10 cellular contexts compared by ENCODE assay signal in genomic region chr2:8540552-8541055, GRCh38.
DNase-seq lines count a peak whose midpoint lies in the region; ATAC-seq and TF ChIP-seq lines count a peak whose summit lies in the region.
"Had no signal": no experiment of that assay in that cellular context is flagged by ENCODE, and none has a peak within 500 bp of the region (broad histone marks: within the 10 kb centered on the region; RNA-seq: fewer than 3 reads in every experiment).

No MANE protein-coding gene starts in this region.

- H3K36me3 Mint-ChIP-seq in CD14-positive monocyte, result peaks cover 5 to 7% of the 10 kb centered on the region in 2 donors
- H3K36me3 Mint-ChIP-seq in central memory CD8-positive, alpha-beta T cell (ENCODE audit: insufficient read depth), result peaks cover 2% of the 10 kb centered on the region

- no peaks in the 10 kb centered on the region for H3K27me3 ChIP-seq in HL-60 (ENCODE audit: insufficient read depth, poor library complexity, severe bottlenecking)
- H3K27me3 ChIP-seq in parathyroid adenoma (ENCODE audit: control insufficient read depth, insufficient read depth, low read length), result no peaks in the 10 kb centered on the region

- H3K4me3 ChIP-seq in HL-60 (replicated peaks; ENCODE audit: insufficient read depth, low read length) (no peak overlapping the region), parathyroid adenoma (ENCODE audit: low read depth, low read length) (peak overlapping the region; percentile 39)

- ATAC-seq in central memory CD8-positive, alpha-beta T cell (replicated peaks; ENCODE audit: extremely low read depth, poor library complexity, severe bottlenecking), result no peak
- ATAC-seq in GM18870 (IDR thresholded peaks at IDR 0.05; ENCODE audit: unreplicated experiment), result no peak
- ATAC-seq in HG02852 (IDR thresholded peaks at IDR 0.05; ENCODE audit: unreplicated experiment), result no peak
- ATAC-seq in HG03025 (IDR thresholded peaks at IDR 0.05; ENCODE audit: low FRiP score, unreplicated experiment), result no peak

- peak overlapping the region; percentile 73 for H3K9ac ChIP-seq in parathyroid adenoma

- H3K9me3 ChIP-seq in parathyroid adenoma (ENCODE audit: control insufficient read depth, low read length), result no peaks in the 10 kb centered on the region

- H3K27ac Mint-ChIP-seq in CD14-positive monocyte, result peak overlapping the region in 6 of 7 donors; percentile 77 to 91 (median 88)
- peak overlapping the region; percentile 84 for H3K27ac Mint-ChIP-seq in central memory CD8-positive, alpha-beta T cell (ENCODE audit: low read depth)

- H3K27me3 Mint-ChIP-seq in CD14-positive monocyte (ENCODE audit: low read depth in 3 of 3), result peaks cover 0 to 2% (median 1%) of the 10 kb centered on the region in 3 donors
- no peaks in the 10 kb centered on the region for H3K27me3 Mint-ChIP-seq in central memory CD8-positive, alpha-beta T cell

- DNase-seq in CD14-positive monocyte (ENCODE audit: low spot score) (no peak), HL-60 (ENCODE audit: low read depth in 1 of 2, low spot score in 1 of 2) (no peak), OCI-M1 (lab: John Stamatoyannopoulos, UW) (no peak)
- DNase-seq in central memory CD8-positive, alpha-beta T cell (ENCODE audit: low spot score in 2 of 2), result no peak
- DNase-seq: glutamatergic neuron, NCI-H2081 treated with DMSO at 0.1 percent for 48 hours had no signal

- H3K27ac ChIP-seq in HL-60 (replicated peaks), result peak overlapping the region; percentile 60
- H3K27ac ChIP-seq in parathyroid adenoma, result peak overlapping the region; percentile 100

- H3K4me1 ChIP-seq in parathyroid adenoma, result peaks cover 88% of the 10 kb centered on the region

- TF ChIP-seq CTCF in CD14-positive monocyte (IDR thresholded peaks at IDR 0.05) (no peak), HL-60 (IDR thresholded peaks at IDR 0.05; ENCODE audit: insufficient read depth, low read length) (no peak), parathyroid adenoma (IDR thresholded peaks at IDR 0.05) (no peak)

- H3K4me3 Mint-ChIP-seq in CD14-positive monocyte, result no peak overlapping the region
- H3K4me3 Mint-ChIP-seq in central memory CD8-positive, alpha-beta T cell, result peak overlapping the region; percentile 34

- H3K4me2 ChIP-seq in parathyroid adenoma (ENCODE audit: low read length), result peak overlapping the region; percentile 68

- no peaks in the 10 kb centered on the region for H3K36me3 ChIP-seq in parathyroid adenoma (ENCODE audit: control insufficient read depth, insufficient read depth, low read length)

- peaks cover 95% of the 10 kb centered on the region for H3K4me1 Mint-ChIP-seq in CD14-positive monocyte
- H3K4me1 Mint-ChIP-seq in central memory CD8-positive, alpha-beta T cell, result peaks cover 78% of the 10 kb centered on the region

- intact Hi-C loops in CD14-positive monocyte (cut with micrococcal nuclease), result loop anchor here in 1 of 2 donors (5.0 to 10.0 kb wide), 2 partner anchors 142 to 306 kb away; partner anchors contain the start of gene ID2

- H2AFZ ChIP-seq in parathyroid adenoma, result peak overlapping the region; percentile 8

- H3K79me2 ChIP-seq in parathyroid adenoma, result peaks cover 18% of the 10 kb centered on the region

- no peaks in the 10 kb centered on the region for H3K9me3 Mint-ChIP-seq in CD14-positive monocyte
- H3K9me3 Mint-ChIP-seq in central memory CD8-positive, alpha-beta T cell, result no peaks in the 10 kb centered on the region
